ENCODE assay signal across 2 cellular contexts in the genomic region with DNA sequence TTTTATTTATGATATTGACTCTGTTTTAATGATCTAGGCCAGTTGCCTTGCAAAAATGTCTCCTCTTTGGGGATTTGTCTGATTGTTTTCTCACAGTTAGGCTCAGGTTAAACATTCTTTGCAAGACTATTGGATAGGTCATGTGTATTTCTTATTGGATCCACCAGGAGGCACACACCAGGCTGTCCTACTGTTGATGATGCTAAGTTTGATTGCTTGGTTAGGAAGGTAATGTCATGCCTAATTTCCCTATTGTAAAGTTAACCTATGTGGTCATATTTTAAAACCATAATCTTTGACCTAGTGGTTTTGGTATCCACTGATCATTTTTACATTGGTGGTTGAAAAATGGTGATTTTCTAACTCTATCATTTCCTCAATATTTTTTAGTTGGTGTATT.
TF ChIP-seq lines count a peak whose summit lies in the region.

No MANE protein-coding gene starts in this region.

TF ChIP-seq in Ishikawa, 13 proteins besides CTCF, POLR2A, EP300 and RAD21 (continued from another document):
- no peak for TF ChIP-seq FOXM1 (IDR thresholded peaks at IDR 0.05; ENCODE audit: borderline replicate concordance, low read depth)
- no peak for TF ChIP-seq EGR1 (IDR thresholded peaks at IDR 0.05)
- TF ChIP-seq, protein P1, sequence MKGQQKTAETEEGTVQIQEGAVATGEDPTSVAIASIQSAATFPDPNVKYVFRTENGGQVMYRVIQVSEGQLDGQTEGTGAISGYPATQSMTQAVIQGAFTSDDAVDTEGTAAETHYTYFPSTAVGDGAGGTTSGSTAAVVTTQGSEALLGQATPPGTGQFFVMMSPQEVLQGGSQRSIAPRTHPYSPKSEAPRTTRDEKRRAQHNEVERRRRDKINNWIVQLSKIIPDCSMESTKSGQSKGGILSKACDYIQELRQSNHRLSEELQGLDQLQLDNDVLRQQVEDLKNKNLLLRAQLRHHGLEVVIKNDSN (IDR thresholded peaks at IDR 0.05), result no peak
- no peak for TF ChIP-seq CREB1 (IDR thresholded peaks at IDR 0.05; ENCODE audit: low read depth)
- TF ChIP-seq, protein P2, sequence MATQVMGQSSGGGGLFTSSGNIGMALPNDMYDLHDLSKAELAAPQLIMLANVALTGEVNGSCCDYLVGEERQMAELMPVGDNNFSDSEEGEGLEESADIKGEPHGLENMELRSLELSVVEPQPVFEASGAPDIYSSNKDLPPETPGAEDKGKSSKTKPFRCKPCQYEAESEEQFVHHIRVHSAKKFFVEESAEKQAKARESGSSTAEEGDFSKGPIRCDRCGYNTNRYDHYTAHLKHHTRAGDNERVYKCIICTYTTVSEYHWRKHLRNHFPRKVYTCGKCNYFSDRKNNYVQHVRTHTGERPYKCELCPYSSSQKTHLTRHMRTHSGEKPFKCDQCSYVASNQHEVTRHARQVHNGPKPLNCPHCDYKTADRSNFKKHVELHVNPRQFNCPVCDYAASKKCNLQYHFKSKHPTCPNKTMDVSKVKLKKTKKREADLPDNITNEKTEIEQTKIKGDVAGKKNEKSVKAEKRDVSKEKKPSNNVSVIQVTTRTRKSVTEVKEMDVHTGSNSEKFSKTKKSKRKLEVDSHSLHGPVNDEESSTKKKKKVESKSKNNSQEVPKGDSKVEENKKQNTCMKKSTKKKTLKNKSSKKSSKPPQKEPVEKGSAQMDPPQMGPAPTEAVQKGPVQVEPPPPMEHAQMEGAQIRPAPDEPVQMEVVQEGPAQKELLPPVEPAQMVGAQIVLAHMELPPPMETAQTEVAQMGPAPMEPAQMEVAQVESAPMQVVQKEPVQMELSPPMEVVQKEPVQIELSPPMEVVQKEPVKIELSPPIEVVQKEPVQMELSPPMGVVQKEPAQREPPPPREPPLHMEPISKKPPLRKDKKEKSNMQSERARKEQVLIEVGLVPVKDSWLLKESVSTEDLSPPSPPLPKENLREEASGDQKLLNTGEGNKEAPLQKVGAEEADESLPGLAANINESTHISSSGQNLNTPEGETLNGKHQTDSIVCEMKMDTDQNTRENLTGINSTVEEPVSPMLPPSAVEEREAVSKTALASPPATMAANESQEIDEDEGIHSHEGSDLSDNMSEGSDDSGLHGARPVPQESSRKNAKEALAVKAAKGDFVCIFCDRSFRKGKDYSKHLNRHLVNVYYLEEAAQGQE (IDR thresholded peaks at IDR 0.05; ENCODE audit: low read depth), result no peak
- no peak for TF ChIP-seq ZBTB7A (IDR thresholded peaks at IDR 0.05; ENCODE audit: low read depth)
TF ChIP-seq in Ishikawa: peak in this region for 0.

TF ChIP-seq in H1, 55 proteins besides CTCF, POLR2A, EP300 and RAD21 (continued from another document):
- TF ChIP-seq, protein P3, sequence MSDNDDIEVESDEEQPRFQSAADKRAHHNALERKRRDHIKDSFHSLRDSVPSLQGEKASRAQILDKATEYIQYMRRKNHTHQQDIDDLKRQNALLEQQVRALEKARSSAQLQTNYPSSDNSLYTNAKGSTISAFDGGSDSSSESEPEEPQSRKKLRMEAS (IDR thresholded peaks at IDR 0.05), result no peak
- TF ChIP-seq SP4 (IDR thresholded peaks at IDR 0.05; ENCODE audit: low read length) (no peak), TEAD4 (IDR thresholded peaks at IDR 0.05; ENCODE audit: low read depth, low read length) (no peak), CTBP2 (IDR thresholded peaks at IDR 0.05; ENCODE audit: borderline replicate concordance, insufficient read depth, insufficient read length, low read length) (no peak)
